Comparison of ENCODE assay signal across 1 cellular context in genomic region chr17:64074704-64075484, GRCh38.
TF ChIP-seq lines count a peak whose summit lies in the region.

No MANE protein-coding gene starts in this region.

TF ChIP-seq in SK-N-SH, 30 proteins besides CTCF, POLR2A, EP300 and RAD21 (continued from another document):
- TF ChIP-seq PBX3 (IDR thresholded peaks at IDR 0.05) (no peak), CHD2 (IDR thresholded peaks at IDR 0.05; ENCODE audit: low read length, partially characterized antibody) (no peak), NRF1 (IDR thresholded peaks at IDR 0.05; ENCODE audit: low read depth, low read length) (no peak), GABPA (IDR thresholded peaks at IDR 0.05; ENCODE audit: low read depth) (no peak), IRF3 (IDR thresholded peaks at IDR 0.05; ENCODE audit: low read depth, low read length) (no peak), RCOR1 (IDR thresholded peaks at IDR 0.05; ENCODE audit: low read length) (no peak)
